29 cellular contexts compared by ENCODE assay signal in genomic region chr1:11150326-11150725, GRCh38. TPM values are rescaled to one million over a fixed set of nuclear protein-coding genes. Genes with fewer than 3 reads are reported as not detected.
A peak's percentile ranks its signal among the peaks of the same experiment; 100 is the strongest.
DNase-seq lines count a peak whose midpoint lies in the region; ATAC-seq and TF ChIP-seq lines count a peak whose summit lies in the region.
"Had no signal": no experiment of that assay in that cellular context is flagged by ENCODE, and none has a peak within 500 bp of the region (broad histone marks: within the 10 kb centered on the region; RNA-seq: fewer than 3 reads in every experiment).

No MANE protein-coding gene starts in this region.

- ATAC-seq in Right ventricle myocardium inferior (peak; percentile 60), right cardiac atrium (peak; percentile 35 to 56), gastroesophageal sphincter (no peak)
- ATAC-seq in stimulated activated naive CD8-positive, alpha-beta T cell treated with anti-CD3 and anti-CD28 coated beads, Interleukin-15, Interleukin-2, amounts not matched to agents 100 U/mL and 50 U/mL, for 24 hours: no peak
- ATAC-seq: GM12878, GM23338, HepG2, K562 had no signal

- H3K9me3 ChIP-seq in right atrium auricular region (no peaks in the 10 kb centered on the region), right cardiac atrium (ENCODE audit: control insufficient read depth, low read length) (no peaks in the 10 kb centered on the region), tibial nerve (no peaks in the 10 kb centered on the region), gastroesophageal sphincter (no peaks in the 10 kb centered on the region)
- H3K9me3 ChIP-seq: BLaER1 treated with 17β-estradiol and CSF1 and Interleukin-3, amounts not matched to agents 10 nM and 100 nM had no signal

- intact Hi-C loops in Right ventricle myocardium inferior (cut with DNase I): no loop called here
- intact Hi-C loops in right cardiac atrium (cut with DNase I): no loop called here

- TF ChIP-seq EP300 in tibial nerve (IDR thresholded peaks at IDR 0.05) (no peak), gastroesophageal sphincter (IDR thresholded peaks at IDR 0.05) (no peak)

- DNase-seq in Right ventricle myocardium inferior (ENCODE audit: missing footprints): no peak
- no peak for DNase-seq in right atrium auricular region (ENCODE audit: low spot score)
- DNase-seq in fibroblast of peridontal ligament (ENCODE audit: extremely low read depth): peak; percentile 26
- DNase-seq in right cardiac atrium: no peak
- DNase-seq in tibial nerve (ENCODE audit: low spot score in 2 of 2): no peak
- DNase-seq in HuH-7 (ENCODE audit: low spot score): no peak
- no peak for DNase-seq in stimulated activated naive CD8-positive, alpha-beta T cell treated with anti-CD3 and anti-CD28 coated beads, Interleukin-15, Interleukin-2, amounts not matched to agents 100 U/mL and 50 U/mL, for 24 hours
- DNase-seq: CD4-positive, alpha-beta memory T cell; COR-L47; DMS79; EL; GDM1; H9; Kasumi-1; NCI-H146; NCI-H1930; NCI-H2107; NCI-H526 treated with DMSO at 0.1 percent for 48 hours; SIG-M5 had no signal

- TF ChIP-seq POLR2A in tibial nerve (IDR thresholded peaks at IDR 0.05) (no peak), gastroesophageal sphincter (IDR thresholded peaks at IDR 0.05) (no peak)

- H3K4me1 ChIP-seq in right atrium auricular region (peaks cover 0 to 29% of the 10 kb centered on the region in 2 donors), right cardiac atrium (ENCODE audit: control insufficient read depth, insufficient read depth, low read length) (peaks cover 11% of the 10 kb centered on the region), tibial nerve (peaks cover 0 to 54% (median 13%) of the 10 kb centered on the region in 4 donors), gastroesophageal sphincter (peaks cover 0 to 24% (median 8%) of the 10 kb centered on the region in 3 donors)
- H3K4me1 ChIP-seq: BLaER1 treated with 17β-estradiol and CSF1 and Interleukin-3, amounts not matched to agents 10 nM and 100 nM had no signal

- H3K27ac ChIP-seq in right atrium auricular region (no peak overlapping the region), right cardiac atrium (ENCODE audit: low read length) (no peak overlapping the region), tibial nerve (peak overlapping the region in 3 of 4 donors; percentile 44 to 82 (median 61)), gastroesophageal sphincter (no peak overlapping the region)
- H3K27ac ChIP-seq: BLaER1 treated with 17β-estradiol and CSF1 and Interleukin-3, amounts not matched to agents 10 nM and 100 nM; RWPE1; SK-N-MC had no signal

- H3K4me3 ChIP-seq in right atrium auricular region (no peak overlapping the region), right cardiac atrium (ENCODE audit: low read length) (no peak overlapping the region), tibial nerve (no peak overlapping the region), gastroesophageal sphincter (no peak overlapping the region)
- H3K4me3 ChIP-seq: BLaER1 treated with 17β-estradiol and CSF1 and Interleukin-3, amounts not matched to agents 10 nM and 100 nM; GM12878; GM23338; K562; SK-N-MC had no signal

- H3K36me3 ChIP-seq in right atrium auricular region: peaks cover 34% of the 10 kb centered on the region
- peaks cover 0 to 55% (median 4%) of the 10 kb centered on the region in 3 donors for H3K36me3 ChIP-seq in tibial nerve
- peaks cover 0 to 82% of the 10 kb centered on the region in 2 donors for H3K36me3 ChIP-seq in gastroesophageal sphincter

- no peaks in the 10 kb centered on the region for H3K27me3 ChIP-seq in right atrium auricular region
- H3K27me3 ChIP-seq in right cardiac atrium (ENCODE audit: control insufficient read depth, insufficient read depth): no peaks in the 10 kb centered on the region
- H3K27me3 ChIP-seq in tibial nerve: no peaks in the 10 kb centered on the region
- H3K27me3 ChIP-seq in gastroesophageal sphincter: no peaks in the 10 kb centered on the region
- H3K27me3 ChIP-seq: BLaER1 treated with 17β-estradiol and CSF1 and Interleukin-3, amounts not matched to agents 10 nM and 100 nM had no signal

- WGBS in right cardiac atrium: 47% methylated on average over 3 of the region's 3 CpGs
- WGBS in tibial nerve, 2 donors: 63 to 67% methylated on average over 3 of the region's 3 CpGs
- WGBS in gastroesophageal sphincter (ENCODE audit: low coverage in 1 of 2), 2 donors: 45 to 63% methylated on average over 3 of the region's 3 CpGs

- TF ChIP-seq CTCF in right atrium auricular region (IDR thresholded peaks at IDR 0.05) (no peak), tibial nerve (IDR thresholded peaks at IDR 0.05) (no peak), gastroesophageal sphincter (IDR thresholded peaks at IDR 0.05) (no peak)

RNA-seq across cellular contexts. Expression of gene ANGPTL7, which starts 38.8 kb away (rescaled TPM):
- total RNA-seq in Right ventricle myocardium inferior (0.51 TPM), right atrium auricular region (1 to 10 TPM; 1.6 to 4.8 TPM), right cardiac atrium (1 to 10 TPM; 1.4 to 4.5 (median 2.8) TPM), tibial nerve (1,000 to 10,000 TPM; 1,094 to 2,140 (median 1,213) TPM), gastroesophageal sphincter (10 to 100 TPM in 2 of 4 donors, 1 to 10 TPM in 2; 2.2 to 13.5 (median 9.0) TPM)
- 3.7 TPM for polyA plus RNA-seq in right cardiac atrium
- total RNA-seq: CD4-positive, alpha-beta memory T cell; GM12878; GM23338; H9; HepG2; HT1080; K562 had no signal
- polyA plus RNA-seq: AG04450; CD4-positive, alpha-beta memory T cell; HepG2; K562 had no signal

RNA-seq across cellular contexts. Expression of gene EXOSC10, which starts 50.7 kb away (rescaled TPM):
- total RNA-seq in Right ventricle myocardium inferior: 18.1 TPM
- 10 to 100 TPM; 20.5 to 22.0 TPM for total RNA-seq in right atrium auricular region
- total RNA-seq in right cardiac atrium: 10 to 100 TPM; 21.8 to 25.7 (median 22.3) TPM
- 20.1 TPM for polyA plus RNA-seq in right cardiac atrium
- total RNA-seq in tibial nerve: 100 to 1,000 TPM in 3 of 4 donors, 10 to 100 TPM in 1; 96.1 to 181 (median 127) TPM
- 10 to 100 TPM; 39.3 to 56.2 (median 41.0) TPM for total RNA-seq in gastroesophageal sphincter

Comparison
In these comparisons a context has a peak if more than half of its experiments do, and no peak if none do; other contexts are left out.
1. ATAC-seq: peak in Right ventricle myocardium inferior (single experiment) and right cardiac atrium (2 of 2); none in gastroesophageal sphincter (single experiment) and stimulated activated naive CD8-positive, alpha-beta T cell treated with anti-CD3 and anti-CD28 coated beads, Interleukin-15, Interleukin-2, amounts not matched to agents 100 U/mL and 50 U/mL, for 24 hours (single experiment).
2. H3K27ac ChIP-seq: peak in tibial nerve (3 of 4); none in right atrium auricular region (0 of 2), right cardiac atrium (single experiment) and gastroesophageal sphincter (0 of 4).
3. RNA of gene ANGPTL7, which starts 38.8 kb away (total RNA-seq): 1,094 to 2,140 TPM in tibial nerve; 2.2 to 13.5 TPM in gastroesophageal sphincter, 1.6 to 4.8 TPM in right atrium auricular region, 1.4 to 4.5 TPM in right cardiac atrium and 0.51 TPM in Right ventricle myocardium inferior (single experiment); every median in the first group is over 10 times any median in the second.